Comparison of ENCODE assay signal across 19 cellular contexts in the genomic region with DNA sequence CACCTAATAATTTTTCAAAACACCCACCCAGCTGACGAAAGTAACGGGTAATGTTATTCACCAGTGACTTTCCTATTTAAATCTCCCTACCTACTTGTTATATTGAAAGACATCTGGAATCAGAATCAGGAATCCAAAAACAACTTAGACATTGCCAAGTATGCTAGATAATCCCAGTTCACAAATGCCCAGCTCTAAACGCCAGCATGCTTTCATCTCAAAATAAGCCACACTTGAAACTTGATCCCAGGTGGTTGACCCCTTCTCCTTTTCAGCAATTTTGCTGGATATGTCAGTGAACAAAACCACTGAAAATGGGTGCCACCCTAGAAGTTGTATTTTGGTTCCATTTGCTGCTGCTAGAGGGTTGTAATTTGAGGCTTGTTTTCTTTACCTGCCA.
"Had no signal": no experiment of that assay in that cellular context is flagged by ENCODE, and none has a peak within 500 bp of the region (broad histone marks: within the 10 kb centered on the region; RNA-seq: fewer than 3 reads in every experiment).

No MANE protein-coding gene starts in this region.

- H3K27me3 ChIP-seq: body of pancreas, upper lobe of left lung had no signal

- H3K27ac Mint-ChIP-seq: activated CD4-positive, alpha-beta memory T cell treated with anti-CD3 and anti-CD28 coated beads for 36 hours; endodermal cell; natural killer cell treated with Interleukin-12 subunit alpha and Interleukin-12 subunit beta and Interleukin-15 and Interleukin-18, amount 100 ng/mL, for 72 hours; stimulated activated naive B cell treated with anti-CD40 and anti-IgM and Interleukin-4, amounts not matched to agents 10 μg/mL and 1 μg/mL and 100 μg/mL, for 72 hours; WTC11 had no signal

- H3K9me3 Mint-ChIP-seq: natural killer cell treated with Interleukin-12 subunit alpha and Interleukin-12 subunit beta and Interleukin-15 and Interleukin-18, amount 100 ng/mL, for 72 hours had no signal

- H2AFZ ChIP-seq: parathyroid adenoma had no signal

- H3K4me3 Mint-ChIP-seq: activated CD4-positive, alpha-beta memory T cell treated with anti-CD3 and anti-CD28 coated beads for 36 hours; activated naive CD8-positive, alpha-beta T cell; endodermal cell; natural killer cell treated with Interleukin-12 subunit alpha and Interleukin-12 subunit beta and Interleukin-15 and Interleukin-18, amount 100 ng/mL, for 72 hours; stimulated activated naive B cell treated with anti-CD40 and anti-IgM and Interleukin-4, amounts not matched to agents 10 μg/mL and 1 μg/mL and 100 μg/mL, for 72 hours; WTC11 had no signal

- H3K4me1 ChIP-seq: body of pancreas, lower lobe of right lung, parathyroid adenoma, upper lobe of left lung had no signal

- H3K4me3 ChIP-seq: body of pancreas, lower lobe of right lung, thoracic aorta, upper lobe of left lung had no signal

- ATAC-seq: body of pancreas; left colon; lower lobe of right lung; natural killer cell treated with Interleukin-12 subunit alpha and Interleukin-12 subunit beta and Interleukin-15 and Interleukin-18, amount 100 ng/mL, for 72 hours; stimulated activated naive B cell treated with anti-CD40 and anti-IgM and Interleukin-4, amounts not matched to agents 10 μg/mL and 1 μg/mL and 100 μg/mL, for 72 hours; WTC11 had no signal

- H3K9me3 ChIP-seq: body of pancreas, lower lobe of right lung, thoracic aorta, upper lobe of left lung had no signal

- H3K79me2 ChIP-seq: parathyroid adenoma had no signal

- H3K9ac ChIP-seq: parathyroid adenoma had no signal

- H3K36me3 ChIP-seq: lower lobe of right lung, thoracic aorta, upper lobe of left lung had no signal

- DNase-seq: activated CD4-positive, alpha-beta memory T cell treated with anti-CD3 and anti-CD28 coated beads for 36 hours; activated CD4-positive, alpha-beta T cell treated with anti-CD3 and anti-CD28 coated beads for 4 hours; activated T-cell treated with anti-CD3 and anti-CD28 coated beads for 4 hours; body of pancreas; central memory CD4-positive, alpha-beta T cell; endodermal cell; foreskin melanocyte; hypothalamus; islet precursor cell; left colon; lower lobe of right lung; stimulated activated naive B cell treated with anti-CD40 and anti-IgM and Interleukin-4, amounts not matched to agents 10 μg/mL and 1 μg/mL and 100 μg/mL, for 72 hours; upper lobe of left lung had no signal

- H3K27ac ChIP-seq: body of pancreas, epithelial cell of prostate, lower lobe of right lung, parathyroid adenoma, thoracic aorta, upper lobe of left lung had no signal
